8 cellular contexts compared by ENCODE assay signal in genomic region chr2:75199428-75200011, GRCh38. TPM values are rescaled to one million over a fixed set of nuclear protein-coding genes. Genes with fewer than 3 reads are reported as not detected.
DNase-seq lines count a peak whose midpoint lies in the region; ATAC-seq lines count a peak whose summit lies in the region.

TACR1 (minus strand) TSS chr2:75199520; CDS start chr2:75198934, 586 bp downstream.

- WGBS in HUES64: under 1% methylated on average over 46 of the region's 46 CpGs
- WGBS in ectodermal cell, 2 experiments: 1% methylated on average over 46 of the region's 46 CpGs

- ATAC-seq in GM19397 (IDR thresholded peaks at IDR 0.05; ENCODE audit: unreplicated experiment): peak; percentile 79

- H3K36me3 ChIP-seq in HUES64 (ENCODE audit: insufficient read depth, low read length): no peaks in the 10 kb centered on the region
- no peaks in the 10 kb centered on the region for H3K36me3 ChIP-seq in ectodermal cell (ENCODE audit: control insufficient read depth, insufficient read depth, low read length)

- H3K4me3 ChIP-seq in HUES64 (ENCODE audit: low read length) (peak within 1 kb of the TSS; percentile 64), ectodermal cell (ENCODE audit: insufficient read depth, low read depth, low read length) (peak within 1 kb of the TSS; percentile 45)

- H3K9me3 ChIP-seq in HUES64 (ENCODE audit: insufficient read depth, low read depth, low read length): no peaks in the 10 kb centered on the region
- no peaks in the 10 kb centered on the region for H3K9me3 ChIP-seq in ectodermal cell (ENCODE audit: control insufficient read depth, low read length)

- peak; percentile 67 for DNase-seq in COR-L47 (lab: John Stamatoyannopoulos, UW)
- DNase-seq in activated CD4-positive, alpha-beta T cell treated with anti-CD3 and anti-CD28 coated beads for 48 hours: peak; percentile 71
- peak; percentile 53 to 63 for DNase-seq in lung microvascular endothelial cell (ENCODE audit: low read depth in 2 of 2)
- peak; percentile 5 for DNase-seq in stimulated activated CD8-positive, alpha-beta memory T cell treated with anti-CD3 and anti-CD28 coated beads, Interleukin-12 subunit alpha, Interleukin-12 subunit beta, amount 100 ng/mL, for 1 hour (ENCODE audit: low read depth)
- DNase-seq in SKM-1 treated with dmso at 0.1 percent for 144 hours (lab: John Stamatoyannopoulos, UW; ENCODE audit: unreplicated experiment): no peak

- H3K27ac ChIP-seq in HUES64 (ENCODE audit: low read depth, low read length): no peak within 1 kb of the TSS
- no peak within 1 kb of the TSS for H3K27ac ChIP-seq in ectodermal cell (ENCODE audit: insufficient read depth, low read depth, low read length, poor library complexity, severe bottlenecking)

- no peak within 1 kb of the TSS for H3K9ac ChIP-seq in HUES64 (ENCODE audit: low read depth, low read length)

- peaks cover 76% of the 10 kb centered on the region for H3K27me3 ChIP-seq in HUES64 (ENCODE audit: insufficient read depth, low read length)
- peaks cover 64% of the 10 kb centered on the region for H3K27me3 ChIP-seq in ectodermal cell (ENCODE audit: control insufficient read depth, insufficient read depth, low read length, poor library complexity, severe bottlenecking)

- H3K4me1 ChIP-seq in HUES64 (ENCODE audit: insufficient read depth, low read length) (peaks cover 19% of the 10 kb centered on the region), ectodermal cell (ENCODE audit: control insufficient read depth, insufficient read depth, low read length) (peaks cover 9% of the 10 kb centered on the region)

RNA-seq across cellular contexts. Expression of gene TACR1, which starts in this region (rescaled TPM):
- polyA plus RNA-seq in HUES64 (2013, experiment 1 of 2): 1.8 TPM
- 0.95 TPM for polyA plus RNA-seq in HUES64 (2013, experiment 2 of 2)
- not detected for polyA plus RNA-seq in ectodermal cell (2013, experiment 1 of 4)
- not detected for polyA plus RNA-seq in ectodermal cell (2013, experiment 2 of 4)
- 0.05 TPM for polyA plus RNA-seq in ectodermal cell (2013, experiment 3 of 4)
- polyA plus RNA-seq in ectodermal cell (2013, experiment 4 of 4): 0.04 TPM
- not detected in 2 replicates for total RNA-seq in lung microvascular endothelial cell

Comparison
In these comparisons a context has a peak if more than half of its experiments do, and no peak if none do; other contexts are left out.
1. Peak in DNase-seq in lung microvascular endothelial cell; RNA of the gene not detected or under 1 TPM.